9 cellular contexts compared by ENCODE assay signal in genomic region chr13:99656092-99656745, GRCh38. TPM values are rescaled to one million over a fixed set of nuclear protein-coding genes. Genes with fewer than 3 reads are reported as not detected.
A peak's percentile ranks its signal among the peaks of the same experiment; 100 is the strongest.
DNase-seq lines count a peak whose midpoint lies in the region; ATAC-seq and TF ChIP-seq lines count a peak whose summit lies in the region.
"Had no signal": no experiment of that assay in that cellular context is flagged by ENCODE, and none has a peak within 500 bp of the region (broad histone marks: within the 10 kb centered on the region; RNA-seq: fewer than 3 reads in every experiment).

No MANE protein-coding gene starts in this region.

- H3K27me3 ChIP-seq in mammary epithelial cell (ENCODE audit: insufficient read depth, low read length): no peaks in the 10 kb centered on the region

- 14% methylated on average over 8 of the region's 8 CpGs for WGBS in mammary epithelial cell (ENCODE audit: low coverage, missing lambda C conversion rate)

- CTCF ChIA-PET in WTC11 (lab: Charles Lee): interaction anchor here (0.6 to 4.4 kb wide), 59 partner anchors 9 to 974 kb away, joined by 3 to 48 read pairs (median 4); partner anchors contain the start of genes CLYBL and PCCA
- CTCF ChIA-PET in mammary epithelial cell (lab: Charles Lee; ENCODE audit: low non-redundant PET): interaction anchor here (0.6 to 1.1 kb wide), 7 partner anchors 37 to 859 kb away, joined by 3 to 7 read pairs (median 4); no protein-coding TSS in a partner anchor

- no peak overlapping the region for H3K9ac ChIP-seq in mammary epithelial cell (ENCODE audit: insufficient read depth, low read length)
- H3K9ac ChIP-seq: BLaER1 had no signal

- peak overlapping the region; percentile 84 for H3K27ac Mint-ChIP-seq in WTC11

- peak; percentile 58 for ATAC-seq in HG03135 (IDR thresholded peaks at IDR 0.05; ENCODE audit: unreplicated experiment)
- peak; percentile 72 for ATAC-seq in WTC11

- H3K9me3 ChIP-seq in mammary epithelial cell (replicated peaks; ENCODE audit: insufficient read depth, low read length): no peaks in the 10 kb centered on the region
- H3K9me3 ChIP-seq: BLaER1 had no signal

- POLR2A ChIA-PET in WTC11 (lab: Charles Lee): interaction anchor here (0.8 to 3.0 kb wide), 3 partner anchors 47 to 433 kb away, joined by 3 to 9 read pairs (median 5); partner anchors contain the start of genes PCCA and ZIC2

- dilution Hi-C loops in mammary epithelial cell (cut with HindIII; ENCODE audit: low sequenced_read_pairs): no loop called here

- no TSS peak for BruUV-seq in mammary epithelial cell (replicated peaks; lab: Mats Ljungman, UMichigan)

- peaks cover 56% of the 10 kb centered on the region for H3K4me1 Mint-ChIP-seq in WTC11

- H3K4me3 ChIP-seq in mammary epithelial cell (replicated peaks in 1 of 3; ENCODE audit: insufficient read depth in 1 of 3, low read depth in 2 of 3, low read length in 3 of 3): no peak overlapping the region
- H3K4me3 ChIP-seq: BLaER1 had no signal

- TF ChIP-seq CTCF in WTC11 (IDR thresholded peaks at IDR 0.05) (peak; percentile 90), mammary epithelial cell (conservative IDR thresholded peaks at IDR 0.05 in 1 of 2, IDR thresholded peaks at IDR 0.05 in 1 of 2; ENCODE audit: extremely low read depth in 1 of 2, insufficient read depth in 1 of 2, low read depth in 1 of 2, low read length in 2 of 2) (peak; percentile 90 to 91)

- peaks cover 18% of the 10 kb centered on the region for H3K4me1 ChIP-seq in mammary epithelial cell (ENCODE audit: insufficient read depth, low read length)

- no peaks in the 10 kb centered on the region for H3K36me3 ChIP-seq in mammary epithelial cell (ENCODE audit: insufficient read depth, low read length)
- H3K36me3 ChIP-seq: BLaER1 had no signal

- DNase-seq in NCI-H2227 (lab: John Stamatoyannopoulos, UW; ENCODE audit: unreplicated experiment) (peak; percentile 85), NCI-H2227 treated with DMSO at 0.1 percent for 48 hours (lab: John Stamatoyannopoulos, UW) (no peak), NCI-H2171 treated with DMSO at 0.1 percent for 48 hours (lab: John Stamatoyannopoulos, UW) (peak; percentile 94), WTC11 (ENCODE audit: low spot score) (peak; percentile 92), mammary epithelial cell (peak; percentile 43), iris pigment epithelial cell (ENCODE audit: low read depth) (peak; percentile 69)
- peak; percentile 60 to 77 (median 69) for DNase-seq in stimulated activated CD4-positive, alpha-beta T cell treated with anti-CD3 and anti-CD28 coated beads, Interleukin-1b, Interleukin-23, amount 100 ng/mL, for 24 hours (ENCODE audit: low read depth in 4 of 4, low spot score in 1 of 4)

- H4K20me1 ChIP-seq in mammary epithelial cell (ENCODE audit: insufficient read depth, low read length): no peaks in the 10 kb centered on the region

- H3K4me3 Mint-ChIP-seq in WTC11: peak overlapping the region; percentile 20; the same call in 1 of the 2 replicates

- no peaks in the 10 kb centered on the region for H3K27me3 Mint-ChIP-seq in WTC11 (ENCODE audit: low read depth)

- no peak overlapping the region for H3K27ac ChIP-seq in mammary epithelial cell (ENCODE audit: insufficient read depth, low read depth, low read length)
- H3K27ac ChIP-seq: BLaER1 had no signal

- intact Hi-C loops in mammary epithelial cell (cut with micrococcal nuclease): loop anchor here (1.0 to 5.0 kb wide), 7 partner anchors 260 to 1446 kb away; partner anchors contain the start of genes PCCA and ZIC2

- no peak overlapping the region for H3K4me2 ChIP-seq in mammary epithelial cell (ENCODE audit: insufficient read depth, low read depth, low read length)
- H3K4me2 ChIP-seq: BLaER1 had no signal

- no peaks in the 10 kb centered on the region for H3K9me3 Mint-ChIP-seq in WTC11

- in situ Hi-C loops in mammary epithelial cell (cut with MboI; ENCODE audit: low sequenced_read_pairs in 2 of 2): loop anchor here in 1 of 2 donors (25.0 kb wide), 2 partner anchors 581 to 856 kb away; no protein-coding TSS in a partner anchor

- no peaks in the 10 kb centered on the region for H3K79me2 ChIP-seq in mammary epithelial cell (ENCODE audit: insufficient read depth, low read length)

- peak overlapping the region; percentile 43 for H2AFZ ChIP-seq in mammary epithelial cell (ENCODE audit: low read depth, low read length)

- H3K36me3 Mint-ChIP-seq in WTC11: no peaks in the 10 kb centered on the region

TF ChIP-seq in WTC11, 78 proteins besides CTCF, POLR2A, EP300 and RAD21 (continues in another document):
- TF ChIP-seq, protein P1, sequence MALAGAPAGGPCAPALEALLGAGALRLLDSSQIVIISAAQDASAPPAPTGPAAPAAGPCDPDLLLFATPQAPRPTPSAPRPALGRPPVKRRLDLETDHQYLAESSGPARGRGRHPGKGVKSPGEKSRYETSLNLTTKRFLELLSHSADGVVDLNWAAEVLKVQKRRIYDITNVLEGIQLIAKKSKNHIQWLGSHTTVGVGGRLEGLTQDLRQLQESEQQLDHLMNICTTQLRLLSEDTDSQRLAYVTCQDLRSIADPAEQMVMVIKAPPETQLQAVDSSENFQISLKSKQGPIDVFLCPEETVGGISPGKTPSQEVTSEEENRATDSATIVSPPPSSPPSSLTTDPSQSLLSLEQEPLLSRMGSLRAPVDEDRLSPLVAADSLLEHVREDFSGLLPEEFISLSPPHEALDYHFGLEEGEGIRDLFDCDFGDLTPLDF (CRISPR knock-in tag; IDR thresholded peaks at IDR 0.05): no peak
- TF ChIP-seq RELA (CRISPR knock-in tag; IDR thresholded peaks at IDR 0.05; ENCODE audit: borderline replicate concordance) (no peak), ZNF512 (CRISPR knock-in tag; IDR thresholded peaks at IDR 0.05; ENCODE audit: borderline replicate concordance) (no peak), ELF4 (CRISPR knock-in tag; IDR thresholded peaks at IDR 0.05; ENCODE audit: low read depth) (no peak), TCF7 (CRISPR knock-in tag; IDR thresholded peaks at IDR 0.05; ENCODE audit: low read depth) (no peak), E2F5 (CRISPR knock-in tag; IDR thresholded peaks at IDR 0.05) (no peak), NR3C1 (CRISPR knock-in tag; conservative IDR thresholded peaks at IDR 0.05; ENCODE audit: low read depth) (no peak), ZNF396 (CRISPR knock-in tag; IDR thresholded peaks at IDR 0.05; ENCODE audit: borderline replicate concordance) (no peak), JUN (CRISPR knock-in tag; IDR thresholded peaks at IDR 0.05) (no peak)
- TF ChIP-seq, protein P2, sequence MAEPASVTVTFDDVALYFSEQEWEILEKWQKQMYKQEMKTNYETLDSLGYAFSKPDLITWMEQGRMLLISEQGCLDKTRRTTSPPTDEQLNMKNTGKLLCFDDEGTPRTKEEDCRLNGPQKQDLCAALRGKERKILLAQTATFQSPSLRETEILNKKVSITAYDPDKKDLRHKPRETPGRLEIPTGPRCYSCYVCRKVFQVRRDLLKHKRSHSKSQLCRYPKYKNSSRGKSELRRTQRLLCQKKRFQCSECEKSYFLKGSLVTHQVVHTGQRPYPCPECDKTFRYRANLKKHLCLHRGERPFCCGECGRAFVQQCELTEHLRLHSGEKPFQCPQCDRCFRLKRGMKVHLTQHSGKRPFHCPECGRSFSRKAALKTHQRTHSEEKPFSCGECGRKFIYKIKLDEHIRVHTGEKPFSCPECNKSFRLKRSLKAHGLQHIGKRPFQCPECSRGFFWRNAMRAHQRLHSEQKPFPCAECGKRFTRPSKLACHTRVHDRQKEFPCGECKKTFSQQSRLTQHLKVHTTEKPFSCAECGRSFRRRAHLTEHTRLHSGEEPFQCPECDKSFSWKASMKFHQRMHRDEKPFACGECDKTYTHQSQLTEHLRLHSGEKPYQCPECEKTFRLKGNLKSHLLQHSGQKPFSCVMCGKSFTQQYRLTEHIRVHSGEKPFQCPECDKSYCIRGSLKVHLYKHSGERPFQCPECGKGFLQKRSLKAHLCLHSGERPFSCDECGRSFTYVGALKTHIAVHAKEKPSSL (CRISPR knock-in tag; conservative IDR thresholded peaks at IDR 0.05): no peak

RNA-seq across cellular contexts. Expression of gene CLYBL, which starts 49.7 kb away (rescaled TPM):
- total RNA-seq in WTC11 (2021) (8.8 to 17.3 TPM (median 14.7 TPM) in 3 replicates), mammary epithelial cell (1 to 10 TPM; 2.8 to 3.5 TPM)
- 1.3 TPM for polyA plus RNA-seq in mammary epithelial cell
- not detected for polyA minus RNA-seq in mammary epithelial cell
